ENCODE assay signal across 9 cellular contexts in genomic region chr16:70691223-70692129, GRCh38. TPM values are rescaled to one million over a fixed set of nuclear protein-coding genes. Genes with fewer than 3 reads are reported as not detected.
DNase-seq lines count a peak whose midpoint lies in the region; ATAC-seq and TF ChIP-seq lines count a peak whose summit lies in the region.
"Had no signal": no experiment of that assay in that cellular context is flagged by ENCODE, and none has a peak within 500 bp of the region (broad histone marks: within the 10 kb centered on the region; RNA-seq: fewer than 3 reads in every experiment).

No MANE protein-coding gene starts in this region.

- H3K27ac ChIP-seq in brain microvascular endothelial cell = no peak overlapping the region
- H3K27ac ChIP-seq in spleen = peak overlapping the region in 7 of 8 donors; percentile 65 to 90 (median 84)

- TF ChIP-seq CTCF in HFFc6 (IDR thresholded peaks at IDR 0.05) = no peak
- no peak for TF ChIP-seq CTCF in brain microvascular endothelial cell (IDR thresholded peaks at IDR 0.05; ENCODE audit: low read depth, low read length, missing control alignments)
- no peak for TF ChIP-seq CTCF in spleen (IDR thresholded peaks at IDR 0.05 in 8 of 11, conservative IDR thresholded peaks at IDR 0.05 in 3 of 11)

- H3K9me3 ChIP-seq in spleen = no peaks in the 10 kb centered on the region

- DNase-seq in HFFc6 = peak; percentile 96
- DNase-seq in brain microvascular endothelial cell = peak; percentile 84
- peak; percentile 95 for DNase-seq in left kidney (ENCODE audit: low read depth, low spot score)
- DNase-seq in spleen = no peak
- DNase-seq in activated gamma-delta T cell (lab: John Stamatoyannopoulos, UW) = no peak
- no peak for DNase-seq in NCI-H69 (lab: John Stamatoyannopoulos, UW)
- DNase-seq in DMS114 treated with DMSO at 0.1 percent for 48 hours (lab: John Stamatoyannopoulos, UW; ENCODE audit: unreplicated experiment) = no peak
- DNase-seq: activated naive CD8-positive, alpha-beta T cell treated with anti-CD3 and anti-CD28 coated beads, Interleukin-2, amount 10 ng/mL, durations not matched to agents 7 days and 5 days had no signal

- peak overlapping the region; percentile 13; the same call in 1 of the 2 replicates for H3K4me3 Mint-ChIP-seq in HFFc6
- H3K4me3 Mint-ChIP-seq: activated naive CD8-positive, alpha-beta T cell treated with anti-CD3 and anti-CD28 coated beads, Interleukin-2, amount 10 ng/mL, durations not matched to agents 7 days and 5 days had no signal

- intact Hi-C loops in spleen (cut with DNase I; ENCODE audit: low total_unique reads) = no loop called here

- H3K27ac Mint-ChIP-seq in HFFc6 = peak overlapping the region; percentile 97
- H3K27ac Mint-ChIP-seq: activated naive CD8-positive, alpha-beta T cell treated with anti-CD3 and anti-CD28 coated beads, Interleukin-2, amount 10 ng/mL, durations not matched to agents 7 days and 5 days had no signal

- H3K27me3 ChIP-seq in brain microvascular endothelial cell (replicated peaks) (no peaks in the 10 kb centered on the region), spleen (replicated peaks in 1 of 7) (peaks cover 0 to 2% (median 0%) of the 10 kb centered on the region in 7 donors)

- peaks cover 7% of the 10 kb centered on the region for H3K27me3 Mint-ChIP-seq in HFFc6 (ENCODE audit: insufficient read depth)

- 58 to 84% (median 72%) methylated on average over 5 to 26 of the region's 26 CpGs for WGBS in spleen, 5 donors

- H3K36me3 Mint-ChIP-seq in HFFc6 (ENCODE audit: low read depth) = peaks cover 4% of the 10 kb centered on the region; the same call in 1 of the 2 replicates
- H3K36me3 Mint-ChIP-seq: activated naive CD8-positive, alpha-beta T cell treated with anti-CD3 and anti-CD28 coated beads, Interleukin-2, amount 10 ng/mL, durations not matched to agents 7 days and 5 days had no signal

- no peaks in the 10 kb centered on the region for H3K36me3 ChIP-seq in brain microvascular endothelial cell (replicated peaks)
- H3K36me3 ChIP-seq in spleen = peaks cover 0 to 80% (median 1%) of the 10 kb centered on the region in 6 donors

- TF ChIP-seq POLR2A in spleen (IDR thresholded peaks at IDR 0.05) = peak in 1 of 3 donors; percentile 22

- H3K4me3 ChIP-seq in brain microvascular endothelial cell (ENCODE audit: low read depth, low read length) (no peak overlapping the region), spleen (no peak overlapping the region)

- peaks cover 75% of the 10 kb centered on the region for H3K4me1 Mint-ChIP-seq in HFFc6 (ENCODE audit: low read depth)

- H3K4me1 ChIP-seq in spleen = peaks cover 28 to 100% (median 80%) of the 10 kb centered on the region in 6 donors

- no peaks in the 10 kb centered on the region for H3K9me3 Mint-ChIP-seq in HFFc6
- H3K9me3 Mint-ChIP-seq: activated naive CD8-positive, alpha-beta T cell treated with anti-CD3 and anti-CD28 coated beads, Interleukin-2, amount 10 ng/mL, durations not matched to agents 7 days and 5 days had no signal

- no peak for ATAC-seq in HG03460 (IDR thresholded peaks at IDR 0.05; ENCODE audit: unreplicated experiment)

- in situ Hi-C loops in brain microvascular endothelial cell (cut with HindIII; ENCODE audit: low pct_ligation_motif_present, low sequenced_read_pairs) = no loop called here

RNA-seq across cellular contexts. Expression of gene MTSS2, which starts 5.6 kb away (rescaled TPM):
- 10 to 100 TPM; 82.0 to 96.1 (median 86.5) TPM for total RNA-seq in HFFc6 (2021; fragmentation: NEBNext Ultra II Directional; extraction: Animal tissue kit (Norgen Biotek cat#: 25700))
- total RNA-seq in spleen = 100 to 1,000 TPM in 3 of 7 donors, 10 to 100 TPM in 4; 40.6 to 116 (median 94.6) TPM
- 10 to 100 TPM in 2 of 3 donors, 1 to 10 TPM in 1; 9.0 to 66.7 (median 12.2) TPM for polyA plus RNA-seq in spleen

RNA-seq across cellular contexts. Expression of gene IL34, which starts 45.1 kb away (rescaled TPM):
- under 1 TPM in 2 of 6 experiments, not detected in 4; 0.09 TPM for total RNA-seq in HFFc6 (2021; fragmentation: NEBNext Ultra II Directional; extraction: Animal tissue kit (Norgen Biotek cat#: 25700))
- total RNA-seq in spleen = 100 to 1,000 TPM in 5 of 7 donors, 10 to 100 TPM in 2; 48.2 to 258 (median 197) TPM
- polyA plus RNA-seq in spleen = 10 to 100 TPM; 20.3 to 82.3 (median 21.3) TPM

Comparison
In these comparisons a context has a peak if more than half of its experiments do, and no peak if none do; other contexts are left out.
1. DNase-seq: peak in HFFc6 (single experiment), brain microvascular endothelial cell (single experiment) and left kidney (single experiment); none in spleen (single experiment), activated gamma-delta T cell (single experiment), NCI-H69 (single experiment) and DMS114 treated with DMSO at 0.1 percent for 48 hours (single experiment).
2. RNA of gene IL34, which starts 45.1 kb away (total RNA-seq): 48.2 to 258 TPM in spleen; 0.09 TPM in HFFc6; every median in the first group is over 10 times any median in the second.